Comparison of ENCODE assay signal across 18 cellular contexts in genomic region chr13:36355632-36356031, GRCh38. TPM values are rescaled to one million over a fixed set of nuclear protein-coding genes. Genes with fewer than 3 reads are reported as not detected.
DNase-seq lines count a peak whose midpoint lies in the region; ATAC-seq, FAIRE-seq and TF ChIP-seq lines count a peak whose summit lies in the region.
"Had no signal": no experiment of that assay in that cellular context is flagged by ENCODE, and none has a peak within 500 bp of the region (broad histone marks: within the 10 kb centered on the region; RNA-seq: fewer than 3 reads in every experiment).

No MANE protein-coding gene starts in this region.

- H3K36me3 ChIP-seq in GM12878 (ENCODE audit: control insufficient read depth in 2 of 2, insufficient read depth in 2 of 2, low read length in 1 of 2) = no peaks in the 10 kb centered on the region

- SMC1A ChIA-PET in GM12878 (lab: Charles Lee; ENCODE audit: uncharacterized antibody, unreplicated experiment) = interaction anchor here (1.0 to 5.3 kb wide), 10 partner anchors 8 to 76 kb away, joined by 3 to 30 read pairs (median 6); partner anchors contain the start of gene SPART

- CTCF ChIA-PET in GM12878 (lab: Yijun Ruan, JAX) = interaction anchor here (0.9 to 3.0 kb wide), 7 partner anchors 8 to 39 kb away, joined by 3 to 16 read pairs (median 5); partner anchors contain the start of gene SPART

- no peaks in the 10 kb centered on the region for H3K9me3 ChIP-seq in GM12878 (replicated peaks; ENCODE audit: control insufficient read depth, insufficient read depth, low read length)

- TF ChIP-seq POLR2A in GM12878 (IDR thresholded peaks at IDR 0.05; ENCODE audit: low read depth, low read length) = no peak

- peaks cover 4% of the 10 kb centered on the region for H3K9me3 Mint-ChIP-seq in progenitor cell of endocrine pancreas (ENCODE audit: low read depth)
- H3K9me3 Mint-ChIP-seq: CD4-positive, alpha-beta T cell had no signal

- H3K4me2 ChIP-seq in GM12878 (ENCODE audit: control insufficient read depth, insufficient read depth) = no peak overlapping the region

- peak overlapping the region; percentile 29 for H3K4me3 Mint-ChIP-seq in progenitor cell of endocrine pancreas (ENCODE audit: low read depth)
- H3K4me3 Mint-ChIP-seq: B cell; CD4-positive, alpha-beta T cell; H9 had no signal

- H3K27me3 Mint-ChIP-seq in progenitor cell of endocrine pancreas = no peaks in the 10 kb centered on the region
- H3K27me3 Mint-ChIP-seq: B cell had no signal

- in situ Hi-C loops in GM12878 (cut with MboI) = no loop called here

- no peak for FAIRE-seq in GM12878 (lab: Jason Lieb, UNC)
- FAIRE-seq: GM18507, HTR-8/SVneo had no signal

- no peaks in the 10 kb centered on the region for H3K27me3 ChIP-seq in GM12878 (replicated peaks in 1 of 2; ENCODE audit: control insufficient read depth in 2 of 2, insufficient read depth in 2 of 2, low read length in 1 of 2)

- no peak for DNase-seq in GM12878 (ENCODE audit: low read depth, low spot score)
- DNase-seq in kidney glomerular epithelial cell (lab: John Stamatoyannopoulos, UW) = peak; percentile 33
- no peak for DNase-seq in progenitor cell of endocrine pancreas (ENCODE audit: low spot score, unreplicated experiment)
- DNase-seq in activated CD4-positive, alpha-beta T cell treated with anti-CD3 and anti-CD28 coated beads, Interleukin-2, amount 50 U/mL, for 1 hour = no peak
- DNase-seq: 8988T; ACHN; C1 segment of cervical spinal cord; Calu3; CD4-positive, alpha-beta T cell; DMS 273 treated with DMSO at 0.1 percent for 48 hours; GOT3; H9 had no signal

- peak; percentile 34 for ATAC-seq in GM19463 (IDR thresholded peaks at IDR 0.05; ENCODE audit: unreplicated experiment)
- peak; percentile 46 for ATAC-seq in GM12878
- no peak for ATAC-seq in activated CD4-positive, CD25-positive, alpha-beta regulatory T cell treated with anti-CD3 and anti-CD28 coated beads, Interleukin-2, amount 50 U/mL, for 24 hours
- no peak for ATAC-seq in GM21423 (IDR thresholded peaks at IDR 0.05; ENCODE audit: unreplicated experiment)

- no TSS peak for BruUV-seq in GM12878 (replicated peaks; lab: Mats Ljungman, UMichigan)

- H3K79me2 ChIP-seq in GM12878 (ENCODE audit: control insufficient read depth, insufficient read depth, low read length) = no peaks in the 10 kb centered on the region

- RAD21 ChIA-PET in GM12878 (lab: Charles Lee; ENCODE audit: unreplicated experiment) = interaction anchor here (1.4 to 2.2 kb wide), 8 partner anchors 8 to 83 kb away, joined by 3 to 10 read pairs (median 6); partner anchors contain the start of gene SPART

- H3K4me3 ChIP-seq in GM12878 = no peak overlapping the region

- peaks cover 3% of the 10 kb centered on the region for H3K36me3 Mint-ChIP-seq in progenitor cell of endocrine pancreas (ENCODE audit: insufficient read depth)

- intact Hi-C loops in GM12878 (cut with micrococcal nuclease; ENCODE audit: unreplicated experiment) = no loop called here

- no peak for TF ChIP-seq RAD21 in GM12878 (IDR thresholded peaks at IDR 0.05; ENCODE audit: insufficient read depth, low read depth, low read length)

- H2AFZ ChIP-seq in GM12878 (ENCODE audit: control insufficient read depth, low read depth, low read length) = no peak overlapping the region

- peaks cover 55% of the 10 kb centered on the region for H3K4me1 Mint-ChIP-seq in progenitor cell of endocrine pancreas (ENCODE audit: low read depth)
- H3K4me1 Mint-ChIP-seq: B cell had no signal

- H3K27ac ChIP-seq in GM12878 (ENCODE audit: control insufficient read depth, insufficient read depth) = no peak overlapping the region

- no peaks in the 10 kb centered on the region for H4K20me1 ChIP-seq in GM12878 (ENCODE audit: control insufficient read depth, insufficient read depth)

- no peak overlapping the region for H3K9ac ChIP-seq in GM12878 (ENCODE audit: control insufficient read depth, insufficient read depth, low read length)

- WGBS in GM12878 (ENCODE audit: insufficient coverage, insufficient replicate concordance, low lambda C conversion rate, missing lambda C conversion rate) = 0% methylated on average over 2 of the region's 2 CpGs

- TF ChIP-seq EP300 in GM12878 (IDR thresholded peaks at IDR 0.05; ENCODE audit: borderline replicate concordance in 1 of 2, control insufficient read depth in 1 of 2, low read depth in 2 of 2, low read length in 2 of 2) = no peak

- no peaks in the 10 kb centered on the region for H3K4me1 ChIP-seq in GM12878 (ENCODE audit: control insufficient read depth, insufficient read depth, low read length)

- peak overlapping the region; percentile 94 for H3K27ac Mint-ChIP-seq in progenitor cell of endocrine pancreas
- H3K27ac Mint-ChIP-seq: B cell; CD4-positive, alpha-beta T cell; H9 had no signal

- TF ChIP-seq CTCF in GM12878 (IDR thresholded peaks at IDR 0.05 in 2 of 3, conservative IDR thresholded peaks at IDR 0.05 in 1 of 3; ENCODE audit: control insufficient read depth in 2 of 3, extremely low read depth in 1 of 3, insufficient read depth in 1 of 3, low read depth in 3 of 3, low read length in 3 of 3) (no peak), progenitor cell of endocrine pancreas (IDR thresholded peaks at IDR 0.05; ENCODE audit: unreplicated experiment) (no peak)

- POLR2A ChIA-PET in GM12878 (lab: Charles Lee) = interaction anchor here (0.9 to 2.0 kb wide), 4 partner anchors 8 to 63 kb away, joined by 4 to 7 read pairs (median 6); partner anchors contain the start of gene SPART

TF ChIP-seq in GM12878, 131 proteins besides CTCF, POLR2A, EP300 and RAD21 (continues in another document):
- TF ChIP-seq ZBED1 (IDR thresholded peaks at IDR 0.05; ENCODE audit: borderline replicate concordance) = no peak
- no peak for TF ChIP-seq RUNX3 (IDR thresholded peaks at IDR 0.05; ENCODE audit: low read length)
- TF ChIP-seq MTA2 (IDR thresholded peaks at IDR 0.05; ENCODE audit: low read depth) = peak; percentile 94
- no peak for TF ChIP-seq TAF1 (IDR thresholded peaks at IDR 0.05; ENCODE audit: borderline replicate concordance, low read depth, low read length)

RNA-seq across cellular contexts. Expression of gene SPART, which starts 9.4 kb away (rescaled TPM):
- total RNA-seq in GM12878 (2013; cell fraction: nucleolus; rRNA removed) = 18.2 and 20.4 TPM in 2 replicates
- 20.9 and 22.1 TPM in 2 replicates for total RNA-seq in GM12878 (2014; rRNA removed)
- 48.3 and 50.0 TPM in 2 replicates for total RNA-seq in GM12878 (2014; rRNA removed; fragmentation: Illumina TruSeq; extraction: Trizol)
- total RNA-seq in GM12878 (2021) = 35.6 and 36.2 TPM in 2 replicates
- polyA plus RNA-seq in GM12878 (2011; ENCODE audit: low read depth) = 10.0 TPM
- polyA plus RNA-seq in GM12878 (2011; rRNA removed) = 52.2 and 63.5 TPM in 2 replicates
- polyA plus RNA-seq in GM12878 (2011; cell fraction: cytosol; rRNA removed) = 31.9 and 34.3 TPM in 2 replicates
- 33.9 and 42.0 TPM in 2 replicates for polyA plus RNA-seq in GM12878 (2011; cell fraction: nucleus; rRNA removed)
- polyA plus RNA-seq in GM12878 (2012) = 10.0 and 14.3 TPM in 2 replicates
- polyA plus RNA-seq in GM12878 (2014; fragmentation: Illumina TruSeq; extraction: Trizol) = 74.6 and 105 TPM in 2 replicates
- 10 to 100 TPM; 17.6 to 20.9 TPM for polyA plus RNA-seq in GM12878 (2014; fragmentation: Nextera tagmentation; extraction: Ambion mirVana)
- 34.4 and 35.9 TPM in 2 replicates for polyA plus RNA-seq in GM12878 (2014; rRNA removed)
- 10 to 100 TPM; 59.7 to 65.9 TPM for polyA plus RNA-seq in GM12878 (2016; fragmentation: Nextera tagmentation; extraction: Ambion mirVana)
- polyA minus RNA-seq in GM12878 (2011; rRNA and poly(A)+ RNA removed) = 44.0 and 81.4 TPM in 2 replicates
- 24.3 and 33.4 TPM in 2 replicates for polyA minus RNA-seq in GM12878 (2011; cell fraction: cytosol; rRNA and poly(A)+ RNA removed)
- polyA minus RNA-seq in GM12878 (2011; cell fraction: nucleus; rRNA and poly(A)+ RNA removed) = 9.1 and 14.5 TPM in 2 replicates
- 73.4 and 76.5 TPM in 2 replicates for total RNA-seq in progenitor cell of endocrine pancreas
- total RNA-seq: Calu3 had no signal

RNA-seq across cellular contexts. Expression of gene CCDC169, which starts 58.0 kb away (rescaled TPM):
- total RNA-seq in GM12878 (2013; cell fraction: nucleolus; rRNA removed) = 0.23 TPM in 1 of 2 replicates, not detected in the other
- total RNA-seq in GM12878 (2014; rRNA removed) (0.22 TPM in 1 of 2 replicates, not detected in the other), GM12878 (2014; rRNA removed; fragmentation: Illumina TruSeq; extraction: Trizol) (0.13 TPM in 1 of 2 replicates, not detected in the other), GM12878 (2021) (not detected in 2 replicates), progenitor cell of endocrine pancreas (5.8 and 6.5 TPM in 2 replicates)
- not detected for polyA plus RNA-seq in GM12878 (2011; ENCODE audit: low read depth)
- polyA plus RNA-seq in GM12878 (2011; rRNA removed) (1.4 and 1.7 TPM in 2 replicates), GM12878 (2014; fragmentation: Illumina TruSeq; extraction: Trizol) (0.24 TPM in 1 of 2 replicates, not detected in the other), GM12878 (2014; fragmentation: Nextera tagmentation; extraction: Ambion mirVana) (under 1 TPM; 0.13 to 0.37 TPM), GM12878 (2014; rRNA removed) (not detected in 2 replicates), GM12878 (2016; fragmentation: Nextera tagmentation; extraction: Ambion mirVana) (under 1 TPM in 1 of 2 experiments, not detected in 1; 0.25 TPM)
- 0.38 and 0.46 TPM in 2 replicates for polyA plus RNA-seq in GM12878 (2011; cell fraction: cytosol; rRNA removed)
- polyA plus RNA-seq in GM12878 (2011; cell fraction: nucleus; rRNA removed) = 1.5 TPM in 2 replicates
- polyA plus RNA-seq in GM12878 (2012) = not detected in 2 replicates
- polyA minus RNA-seq in GM12878 (2011; rRNA and poly(A)+ RNA removed) = 0.80 and 0.82 TPM in 2 replicates
- not detected in 2 replicates for polyA minus RNA-seq in GM12878 (2011; cell fraction: cytosol; rRNA and poly(A)+ RNA removed)
- polyA minus RNA-seq in GM12878 (2011; cell fraction: nucleus; rRNA and poly(A)+ RNA removed) = 1.1 and 2.1 TPM in 2 replicates
- total RNA-seq: B cell; Calu3; CD4-positive, alpha-beta T cell had no signal

Comparison
In these comparisons a context has a peak if more than half of its experiments do, and no peak if none do; other contexts are left out.
1. ATAC-seq: peak in GM19463 (single experiment) and GM12878 (single experiment); none in activated CD4-positive, CD25-positive, alpha-beta regulatory T cell treated with anti-CD3 and anti-CD28 coated beads, Interleukin-2, amount 50 U/mL, for 24 hours (0 of 2) and GM21423 (single experiment).